16 cellular contexts compared by ENCODE assay signal in genomic region chr6:130675072-130675471, GRCh38.
A peak's percentile ranks its signal among the peaks of the same experiment; 100 is the strongest.
DNase-seq lines count a peak whose midpoint lies in the region; ATAC-seq and TF ChIP-seq lines count a peak whose summit lies in the region.
"Had no signal": no experiment of that assay in that cellular context is flagged by ENCODE, and none has a peak within 500 bp of the region (broad histone marks: within the 10 kb centered on the region; RNA-seq: fewer than 3 reads in every experiment).

No MANE protein-coding gene starts in this region.

- no peaks in the 10 kb centered on the region for H3K79me2 ChIP-seq in mammary epithelial cell (ENCODE audit: insufficient read depth, low read length)

- dilution Hi-C loops in mammary epithelial cell (cut with HindIII; ENCODE audit: low sequenced_read_pairs): no loop called here

- no peak for ATAC-seq in HG03045 (IDR thresholded peaks at IDR 0.05; ENCODE audit: unreplicated experiment)
- ATAC-seq: heart right ventricle, left lobe of liver had no signal

- H3K9me3 ChIP-seq in mammary epithelial cell (replicated peaks; ENCODE audit: insufficient read depth, low read length): no peaks in the 10 kb centered on the region
- H3K9me3 ChIP-seq: adrenal gland, SK-N-SH had no signal

- H4K20me1 ChIP-seq in mammary epithelial cell (ENCODE audit: insufficient read depth, low read length): no peaks in the 10 kb centered on the region
- H4K20me1 ChIP-seq: BLaER1 treated with 17β-estradiol and CSF1 and Interleukin-3, amounts not matched to agents 10 nM and 100 nM had no signal

- no peak overlapping the region for H3K4me3 ChIP-seq in mammary epithelial cell (replicated peaks in 1 of 3; ENCODE audit: insufficient read depth in 1 of 3, low read depth in 2 of 3, low read length in 3 of 3)
- H3K4me3 ChIP-seq: adrenal gland; BLaER1 treated with 17β-estradiol and CSF1 and Interleukin-3, amounts not matched to agents 10 nM and 100 nM; heart right ventricle had no signal

- intact Hi-C loops in mammary epithelial cell (cut with micrococcal nuclease): loop anchor here (5.0 kb wide), 1 partner anchor 308 kb away; the partner anchor contains the start of gene TMEM200A

- peaks cover 10% of the 10 kb centered on the region for H3K4me1 ChIP-seq in mammary epithelial cell (ENCODE audit: insufficient read depth, low read length)

- no peak overlapping the region for H3K4me2 ChIP-seq in mammary epithelial cell (ENCODE audit: insufficient read depth, low read depth, low read length)
- H3K4me2 ChIP-seq: SK-N-SH had no signal

- WGBS in mammary epithelial cell (ENCODE audit: low coverage, missing lambda C conversion rate): 60% methylated on average over 3 of the region's 3 CpGs

- CTCF ChIA-PET in mammary epithelial cell (lab: Charles Lee; ENCODE audit: low non-redundant PET): no interaction called here

- no peaks in the 10 kb centered on the region for H3K36me3 ChIP-seq in mammary epithelial cell (ENCODE audit: insufficient read depth, low read length)
- H3K36me3 ChIP-seq: adrenal gland; BLaER1 treated with 17β-estradiol and CSF1 and Interleukin-3, amounts not matched to agents 10 nM and 100 nM; heart right ventricle had no signal

- in situ Hi-C loops in mammary epithelial cell (cut with MboI; ENCODE audit: low sequenced_read_pairs in 2 of 2) (no loop called here), G401 (cut with HindIII; ENCODE audit: low sequenced_read_pairs) (no loop called here)

- no peak overlapping the region for H2AFZ ChIP-seq in mammary epithelial cell (ENCODE audit: low read depth, low read length)

- no peak overlapping the region for H3K9ac ChIP-seq in mammary epithelial cell (ENCODE audit: insufficient read depth, low read length)
- H3K9ac ChIP-seq: BLaER1 treated with 17β-estradiol and CSF1 and Interleukin-3, amounts not matched to agents 10 nM and 100 nM; SK-N-SH had no signal

- DNase-seq in ELR (ENCODE audit: low read depth): peak; percentile 93
- DNase-seq in NCI-H460 (ENCODE audit: extremely low read depth, low read depth): peak; percentile 1
- peak; percentile 76 for DNase-seq in mammary epithelial cell
- DNase-seq in kidney glomerular epithelial cell (lab: John Stamatoyannopoulos, UW): peak; percentile 3
- no peak for DNase-seq in epidermal melanocyte (ENCODE audit: insufficient read length, low spot score)
- DNase-seq in NCI-H774 (lab: John Stamatoyannopoulos, UW): no peak
- no peak for DNase-seq in G401 (ENCODE audit: low spot score)
- DNase-seq: activated B cell treated with CpG ODN at 0.5 μM for 24 hours; activated T-cell treated with anti-CD3 and anti-CD28 coated beads for 4 hours; adrenal gland; effector memory CD4-positive, alpha-beta T cell; heart right ventricle; SK-N-SH had no signal

- no peak for TF ChIP-seq CTCF in mammary epithelial cell (conservative IDR thresholded peaks at IDR 0.05 in 1 of 2, IDR thresholded peaks at IDR 0.05 in 1 of 2; ENCODE audit: extremely low read depth in 1 of 2, insufficient read depth in 1 of 2, low read depth in 1 of 2, low read length in 2 of 2)

- no peak overlapping the region for H3K27ac ChIP-seq in mammary epithelial cell (ENCODE audit: insufficient read depth, low read depth, low read length)
- H3K27ac ChIP-seq: adrenal gland; BLaER1 treated with 17β-estradiol and CSF1 and Interleukin-3, amounts not matched to agents 10 nM and 100 nM; heart right ventricle had no signal

- no TSS peak for BruUV-seq in mammary epithelial cell (replicated peaks; lab: Mats Ljungman, UMichigan)

- no peaks in the 10 kb centered on the region for H3K27me3 ChIP-seq in mammary epithelial cell (ENCODE audit: insufficient read depth, low read length)
- H3K27me3 ChIP-seq: adrenal gland; BLaER1 treated with 17β-estradiol and CSF1 and Interleukin-3, amounts not matched to agents 10 nM and 100 nM; heart right ventricle had no signal

Comparison
In these comparisons a context has a peak if more than half of its experiments do, and no peak if none do; other contexts are left out.
1. DNase-seq: peak in ELR (single experiment), NCI-H460 (single experiment), mammary epithelial cell (single experiment) and kidney glomerular epithelial cell (single experiment); none in epidermal melanocyte (single experiment), NCI-H774 (single experiment) and G401 (single experiment).